ENCODE assay signal across 1 cellular context in genomic region chr16:47132310-47132709, GRCh38.
TF ChIP-seq lines count a peak whose summit lies in the region.

No MANE protein-coding gene starts in this region.

TF ChIP-seq in SK-N-SH treated with all-trans-retinoic acid at 6 μM for 48 hours, 23 proteins besides CTCF, POLR2A, EP300 and RAD21 (continued from another document):
- TF ChIP-seq ZNF565 (CRISPR knock-in tag; conservative IDR thresholded peaks at IDR 0.05; ENCODE audit: low read depth) (no peak), OSR1 (CRISPR knock-in tag; IDR thresholded peaks at IDR 0.05) (no peak), BACH2 (CRISPR knock-in tag; IDR thresholded peaks at IDR 0.05; ENCODE audit: borderline replicate concordance) (no peak), PPARA (CRISPR knock-in tag; IDR thresholded peaks at IDR 0.05; ENCODE audit: borderline replicate concordance) (no peak)
- TF ChIP-seq, protein P1, sequence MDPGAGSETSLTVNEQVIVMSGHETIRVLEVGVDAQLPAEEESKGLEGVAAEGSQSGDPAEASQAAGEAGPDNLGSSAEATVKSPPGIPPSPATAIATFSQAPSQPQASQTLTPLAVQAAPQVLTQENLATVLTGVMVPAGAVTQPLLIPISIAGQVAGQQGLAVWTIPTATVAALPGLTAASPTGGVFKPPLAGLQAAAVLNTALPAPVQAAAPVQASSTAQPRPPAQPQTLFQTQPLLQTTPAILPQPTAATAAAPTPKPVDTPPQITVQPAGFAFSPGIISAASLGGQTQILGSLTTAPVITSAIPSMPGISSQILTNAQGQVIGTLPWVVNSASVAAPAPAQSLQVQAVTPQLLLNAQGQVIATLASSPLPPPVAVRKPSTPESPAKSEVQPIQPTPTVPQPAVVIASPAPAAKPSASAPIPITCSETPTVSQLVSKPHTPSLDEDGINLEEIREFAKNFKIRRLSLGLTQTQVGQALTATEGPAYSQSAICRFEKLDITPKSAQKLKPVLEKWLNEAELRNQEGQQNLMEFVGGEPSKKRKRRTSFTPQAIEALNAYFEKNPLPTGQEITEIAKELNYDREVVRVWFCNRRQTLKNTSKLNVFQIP (CRISPR knock-in tag; IDR thresholded peaks at IDR 0.05; ENCODE audit: borderline replicate concordance, low read depth): no peak
